ENCODE assay signal across 33 cellular contexts in the genomic region with DNA sequence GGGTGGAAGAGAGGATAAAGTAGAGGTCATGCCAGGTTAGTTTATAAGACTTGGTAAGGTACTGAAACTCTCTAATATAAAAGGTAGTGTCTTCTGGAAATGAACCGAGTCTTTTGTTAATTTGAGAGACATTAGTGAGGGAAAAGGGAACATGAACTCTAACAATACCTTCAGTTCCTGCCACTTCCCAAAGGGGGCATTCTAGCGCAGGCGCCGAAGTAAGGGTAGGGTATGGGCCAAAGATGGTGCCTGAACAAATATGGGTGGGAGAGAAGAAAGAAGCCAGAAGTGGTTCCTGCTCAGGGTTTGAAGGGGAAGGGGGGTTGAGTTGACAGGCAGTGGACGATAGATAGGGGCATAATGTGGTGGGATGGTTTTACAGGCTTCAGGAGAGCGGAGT. TPM values are rescaled to one million over a fixed set of nuclear protein-coding genes. Genes with fewer than 3 reads are reported as not detected.
"Had no signal": no experiment of that assay in that cellular context is flagged by ENCODE, and none has a peak within 500 bp of the region (broad histone marks: within the 10 kb centered on the region; RNA-seq: fewer than 3 reads in every experiment).

No MANE protein-coding gene starts in this region.

- H3K9me2 ChIP-seq: SK-N-SH had no signal

- H3K36me3 Mint-ChIP-seq: brain had no signal

- H3K4me3 Mint-ChIP-seq: activated CD4-positive, alpha-beta T cell treated with anti-CD3 and anti-CD28 coated beads for 36 hours; activated CD4-positive, alpha-beta T cell treated with anti-CD3 and anti-CD28 coated beads, Interleukin-2, amount 10 ng/mL, durations not matched to agents 7 days and 5 days; activated CD8-positive, alpha-beta T cell treated with anti-CD3 and anti-CD28 coated beads, Interleukin-2, amount 10 ng/mL, durations not matched to agents 7 days and 5 days; activated naive CD4-positive, alpha-beta T cell treated with anti-CD3 and anti-CD28 coated beads for 36 hours; activated T-cell treated with anti-CD3 and anti-CD28 coated beads, Interleukin-2, amount 50 U/mL, for 24 hours; brain; T-helper 1 cell treated with Interleukin-12 subunit alpha and Interleukin-12 subunit beta and Interleukin-4 antibody, amounts not matched to agents 30 μg/mL and 1 μg/mL, for 36 hours; T-helper 2 cell treated with Interferon-gamma antibody and Interleukin-4, amounts not matched to agents 5 μg/mL and 100 μg/mL, for 36 hours had no signal

- DNase-seq: activated CD4-positive, alpha-beta T cell treated with anti-CD3 and anti-CD28 coated beads for 36 hours; activated CD4-positive, alpha-beta T cell treated with anti-CD3 and anti-CD28 coated beads, Interleukin-2, amount 10 ng/mL, durations not matched to agents 7 days and 5 days; activated CD4-positive, alpha-beta T cell treated with anti-CD3 and anti-CD28 coated beads, Interleukin-2, amount 50 U/mL, for 48 hours; activated CD8-positive, alpha-beta T cell treated with anti-CD3 and anti-CD28 coated beads, Interleukin-2, amount 10 ng/mL, durations not matched to agents 7 days and 5 days; activated gamma-delta T cell treated with Interleukin-2 at 50 U/mL for 16 hours; activated naive CD4-positive, alpha-beta T cell treated with anti-CD3 and anti-CD28 coated beads for 36 hours; activated T-cell treated with anti-CD3 and anti-CD28 coated beads, Interleukin-2, amount 50 U/mL, for 24 hours; anterior cingulate cortex; central memory CD4-positive, alpha-beta T cell; NCI-H1105; NCI-H1417 treated with DMSO at 0.1 percent for 48 hours; NCI-H187 treated with DMSO at 0.1 percent for 48 hours; NCI-H2081; NCI-H2171 treated with DMSO at 0.1 percent for 48 hours; NCI-H226; NCI-H446 treated with DMSO at 0.1 percent for 48 hours; NCI-H524; PC-3; Peyer's patch; RPMI8226; SHP77 treated with DMSO at 0.1 percent for 48 hours; SK-N-SH had no signal

- H3K27ac Mint-ChIP-seq: activated CD4-positive, alpha-beta T cell treated with anti-CD3 and anti-CD28 coated beads for 36 hours; activated CD4-positive, alpha-beta T cell treated with anti-CD3 and anti-CD28 coated beads, Interleukin-2, amount 10 ng/mL, durations not matched to agents 7 days and 5 days; activated CD8-positive, alpha-beta T cell treated with anti-CD3 and anti-CD28 coated beads, Interleukin-2, amount 10 ng/mL, durations not matched to agents 7 days and 5 days; activated naive CD4-positive, alpha-beta T cell treated with anti-CD3 and anti-CD28 coated beads for 36 hours; activated T-cell treated with anti-CD3 and anti-CD28 coated beads, Interleukin-2, amount 50 U/mL, for 24 hours; activated T-helper 2 cell treated with anti-CD3 and anti-CD28 coated beads, Interferon-gamma antibody, Interleukin-2, Interleukin-4, amounts not matched to agents 10 μg/mL and 5 μg/mL and 100 μg/mL, durations not matched to agents 14 hours and 24 hours and 36 hours; brain; T-helper 1 cell treated with Interleukin-12 subunit alpha and Interleukin-12 subunit beta and Interleukin-4 antibody, amounts not matched to agents 30 μg/mL and 1 μg/mL, for 36 hours; T-helper 2 cell treated with Interferon-gamma antibody and Interleukin-4, amounts not matched to agents 5 μg/mL and 100 μg/mL, for 36 hours had no signal

- H3K4me3 ChIP-seq: Peyer's patch, SJSA1 had no signal

- H3K4me1 ChIP-seq: Peyer's patch, SJSA1 had no signal

- H3K4me2 ChIP-seq: SK-N-SH had no signal

- H3K27me3 ChIP-seq: Peyer's patch, SJSA1 had no signal

- H3K4me1 Mint-ChIP-seq: activated CD4-positive, alpha-beta T cell treated with anti-CD3 and anti-CD28 coated beads for 36 hours; activated CD4-positive, alpha-beta T cell treated with anti-CD3 and anti-CD28 coated beads, Interleukin-2, amount 10 ng/mL, durations not matched to agents 7 days and 5 days; brain had no signal

- H3K9ac ChIP-seq: SK-N-SH had no signal

- H3K9me3 ChIP-seq: Peyer's patch, SJSA1, SK-N-SH had no signal

- H3K27ac ChIP-seq: Peyer's patch, SJSA1 had no signal

- H3K27me3 Mint-ChIP-seq: activated CD4-positive, alpha-beta T cell treated with anti-CD3 and anti-CD28 coated beads for 36 hours; activated CD4-positive, alpha-beta T cell treated with anti-CD3 and anti-CD28 coated beads, Interleukin-2, amount 10 ng/mL, durations not matched to agents 7 days and 5 days; activated T-cell treated with anti-CD3 and anti-CD28 coated beads, Interleukin-2, amount 50 U/mL, for 24 hours; brain had no signal

- H3K36me3 ChIP-seq: Peyer's patch, SJSA1 had no signal

- ATAC-seq: activated CD4-positive, alpha-beta T cell treated with anti-CD3 and anti-CD28 coated beads for 36 hours; activated CD4-positive, CD25-positive, alpha-beta regulatory T cell treated with anti-CD3 and anti-CD28 coated beads, Interleukin-2, amount 50 U/mL, for 24 hours; activated CD8-positive, alpha-beta T cell treated with anti-CD3 and anti-CD28 coated beads, Interleukin-2, amount 10 ng/mL, durations not matched to agents 7 days and 5 days; activated naive CD4-positive, alpha-beta T cell treated with anti-CD3 and anti-CD28 coated beads, Interleukin-2, amount 50 U/mL, for 72 hours; PC-3 had no signal

- FAIRE-seq: colon, TTC549 had no signal

RNA-seq across cellular contexts. Expression of a gene that starts 10.1 kb away (rescaled TPM):
- total RNA-seq: activated CD4-positive, alpha-beta T cell treated with anti-CD3 and anti-CD28 coated beads for 36 hours; activated CD4-positive, alpha-beta T cell treated with anti-CD3 and anti-CD28 coated beads, Interleukin-2, amount 10 ng/mL, durations not matched to agents 7 days and 5 days; activated CD8-positive, alpha-beta T cell treated with anti-CD3 and anti-CD28 coated beads, Interleukin-2, amount 10 ng/mL, durations not matched to agents 7 days and 5 days; activated naive CD4-positive, alpha-beta T cell treated with anti-CD3 and anti-CD28 coated beads for 36 hours; activated naive CD4-positive, alpha-beta T cell treated with anti-CD3 and anti-CD28 coated beads, Interleukin-2, amount 50 U/mL, for 72 hours; activated T-helper 2 cell treated with anti-CD3 and anti-CD28 coated beads, Interferon-gamma antibody, Interleukin-2, Interleukin-4, amounts not matched to agents 10 μg/mL and 5 μg/mL and 100 μg/mL, durations not matched to agents 14 hours and 24 hours and 36 hours; cerebellum; MCF 10A; PC-3; SJSA1 had no signal
- polyA plus RNA-seq: SK-N-SH had no signal

RNA-seq across cellular contexts. Expression of a gene that starts 22.4 kb away (rescaled TPM):
- total RNA-seq: activated CD4-positive, alpha-beta T cell treated with anti-CD3 and anti-CD28 coated beads for 36 hours; activated CD4-positive, alpha-beta T cell treated with anti-CD3 and anti-CD28 coated beads, Interleukin-2, amount 10 ng/mL, durations not matched to agents 7 days and 5 days; activated CD8-positive, alpha-beta T cell treated with anti-CD3 and anti-CD28 coated beads, Interleukin-2, amount 10 ng/mL, durations not matched to agents 7 days and 5 days; activated naive CD4-positive, alpha-beta T cell treated with anti-CD3 and anti-CD28 coated beads for 36 hours; activated naive CD4-positive, alpha-beta T cell treated with anti-CD3 and anti-CD28 coated beads, Interleukin-2, amount 50 U/mL, for 72 hours; activated T-helper 2 cell treated with anti-CD3 and anti-CD28 coated beads, Interferon-gamma antibody, Interleukin-2, Interleukin-4, amounts not matched to agents 10 μg/mL and 5 μg/mL and 100 μg/mL, durations not matched to agents 14 hours and 24 hours and 36 hours; MCF 10A; PC-3; SJSA1 had no signal
- polyA plus RNA-seq: SK-N-SH had no signal
